ENCODE assay signal across 17 cellular contexts in genomic region chr3:126300761-126301481, GRCh38. TPM values are rescaled to one million over a fixed set of nuclear protein-coding genes. Genes with fewer than 3 reads are reported as not detected.
DNase-seq lines count a peak whose midpoint lies in the region; ATAC-seq, FAIRE-seq and TF ChIP-seq lines count a peak whose summit lies in the region.
"Had no signal": no experiment of that assay in that cellular context is flagged by ENCODE, and none has a peak within 500 bp of the region (broad histone marks: within the 10 kb centered on the region; RNA-seq: fewer than 3 reads in every experiment).

No MANE protein-coding gene starts in this region.

- no peaks in the 10 kb centered on the region for H3K79me2 ChIP-seq in K562 (ENCODE audit: control insufficient read depth, insufficient read depth, low read length)
- H3K79me2 ChIP-seq in osteoblast (ENCODE audit: insufficient read depth, low read length), result no peaks in the 10 kb centered on the region

- ATAC-seq in K562, result no peak
- ATAC-seq in GM19452 (IDR thresholded peaks at IDR 0.05; ENCODE audit: unreplicated experiment), result no peak
- ATAC-seq: GM12878 had no signal

- H3K9me3 ChIP-seq in K562 (replicated peaks; ENCODE audit: control insufficient read depth, insufficient read depth, low read depth, low read length) (no peaks in the 10 kb centered on the region), left ventricle myocardium inferior (replicated peaks) (peaks cover 27% of the 10 kb centered on the region), osteoblast (ENCODE audit: low read depth, low read length) (peaks cover 3% of the 10 kb centered on the region)

- H3K4me1 ChIP-seq in K562 (replicated peaks in 1 of 2; ENCODE audit: control insufficient read depth in 2 of 2, insufficient read depth in 2 of 2, low read length in 2 of 2), result 0 out of 5 replicates have a peak, but pooled peaks cover 0 to 4% of the 10 kb centered on the region in 2 experiments
- H3K4me1 ChIP-seq in left ventricle myocardium inferior, result peaks cover 10% of the 10 kb centered on the region
- H3K4me1 ChIP-seq in osteoblast (ENCODE audit: insufficient read depth, low read length), result peaks cover 4% of the 10 kb centered on the region

- intact Hi-C loops in K562 (cut with micrococcal nuclease), result no loop called here
- intact Hi-C loops in left ventricle myocardium inferior (cut with micrococcal nuclease), result no loop called here

- TF ChIP-seq CTCF in K562 (IDR thresholded peaks at IDR 0.05 in 2 of 3, conservative IDR thresholded peaks at IDR 0.05 in 1 of 3; ENCODE audit: insufficient read depth in 2 of 3, low read depth in 1 of 3, low read length in 3 of 3) (no peak), left ventricle myocardium inferior (IDR thresholded peaks at IDR 0.05; ENCODE audit: borderline replicate concordance) (no peak), osteoblast (IDR thresholded peaks at IDR 0.05; ENCODE audit: extremely low read depth, low read depth, low read length) (no peak)

- FAIRE-seq in K562 (lab: Jason Lieb, UNC), result no peak
- FAIRE-seq: GM12878, keratinocyte had no signal

- TF ChIP-seq EP300 in K562 (IDR thresholded peaks at IDR 0.05; ENCODE audit: low read length), result no peak

- CTCF ChIA-PET in K562 (lab: Yijun Ruan, JAX; ENCODE audit: low intra/inter-chr PET ratio), result no interaction called here

- TF ChIP-seq POLR2A in K562 (conservative IDR thresholded peaks at IDR 0.05), result no peak

- in situ Hi-C loops in K562 (cut with MboI), result no loop called here

- H3K4me3 ChIP-seq in K562 (no peak overlapping the region), left ventricle myocardium inferior (no peak overlapping the region), osteoblast (ENCODE audit: insufficient read depth, low read length) (no peak overlapping the region)
- H3K4me3 ChIP-seq: cardiac muscle cell, GM12878 had no signal

- H3K9me1 ChIP-seq in K562 (ENCODE audit: control insufficient read depth, insufficient read depth, low read length), result no peaks in the 10 kb centered on the region

- no peak overlapping the region; the same call in 1 of the 2 replicates for H3K4me2 ChIP-seq in K562 (ENCODE audit: insufficient read depth, low read length)
- no peak overlapping the region for H3K4me2 ChIP-seq in osteoblast (ENCODE audit: insufficient read depth, low read length)

- 6% methylated on average over 11 of the region's 15 CpGs for WGBS in K562 (ENCODE audit: insufficient coverage, low coverage, missing lambda C conversion rate)

- POLR2A ChIA-PET in K562 (lab: Yijun Ruan, JAX), result interaction anchor here (0.7 kb wide), 1 partner anchor 178 kb away, joined by 3 read pairs; no protein-coding TSS in a partner anchor

- no TSS peak for BruUV-seq in K562 (replicated peaks; lab: Mats Ljungman, UMichigan)

- H4K20me1 ChIP-seq in K562 (replicated peaks; ENCODE audit: control insufficient read depth, insufficient read depth, low read length) (no peaks in the 10 kb centered on the region), osteoblast (ENCODE audit: insufficient read depth, low read length) (no peaks in the 10 kb centered on the region)

- H2AFZ ChIP-seq in K562 (ENCODE audit: low read depth, low read length) (0 out of 2 replicates have a peak overlapping the region, but pooled peaks have one; percentile 51), osteoblast (ENCODE audit: low read length) (peak overlapping the region; percentile 25)

- no peak overlapping the region for H3K9ac ChIP-seq in K562 (ENCODE audit: insufficient read depth in 1 of 2, low read depth in 2 of 2, low read length in 2 of 2)

- TF ChIP-seq RAD21 in K562 (CRISPR knock-in tag; conservative IDR thresholded peaks at IDR 0.05 in 1 of 2, IDR thresholded peaks at IDR 0.05 in 1 of 2), result no peak

- H3K36me3 ChIP-seq in K562 (ENCODE audit: control insufficient read depth, insufficient read depth, low read length), result no peaks in the 10 kb centered on the region
- no peaks in the 10 kb centered on the region for H3K36me3 ChIP-seq in left ventricle myocardium inferior
- no peaks in the 10 kb centered on the region for H3K36me3 ChIP-seq in osteoblast (ENCODE audit: insufficient read depth, low read length)
- H3K36me3 ChIP-seq: cardiac muscle cell had no signal

- peak; percentile 36 for DNase-seq in AG20443 (ENCODE audit: low spot score)
- DNase-seq in K562 (ENCODE audit: extremely low read depth in 1 of 4, low spot score in 3 of 4), result no peak
- DNase-seq in left ventricle myocardium inferior, result peak; percentile 62
- DNase-seq in osteoblast (ENCODE audit: insufficient read length, low spot score, missing footprints), result no peak
- DNase-seq in NCI-H2196 treated with DMSO at 0.1 percent for 48 hours (lab: John Stamatoyannopoulos, UW; ENCODE audit: unreplicated experiment), result no peak
- no peak for DNase-seq in effector CD4-positive, alpha-beta T cell
- DNase-seq in ecto neural progenitor cell (ENCODE audit: low spot score), result no peak
- DNase-seq: activated CD4-positive, CD25-positive, alpha-beta regulatory T cell treated with anti-CD3 and anti-CD28 coated beads, Interleukin-2, amount 50 U/mL, for 72 hours; activated effector memory CD4-positive, alpha-beta T cell treated with anti-CD3 and anti-CD28 coated beads, Interleukin-2, amount 50 U/mL, for 16 hours; DMS153; stimulated activated CD4-positive, alpha-beta T cell treated with anti-CD3 and anti-CD28 coated beads, Interleukin-12 subunit alpha, Interleukin-12 subunit beta, amount 100 ng/mL, for 4 hours had no signal

- peaks cover 0 to 16% of the 10 kb centered on the region in 2 experiments; a peak in 3 of 5 replicates for H3K27me3 ChIP-seq in K562 (ENCODE audit: control insufficient read depth in 2 of 2, insufficient read depth in 2 of 2, low read length in 2 of 2)
- H3K27me3 ChIP-seq in left ventricle myocardium inferior (ENCODE audit: low read depth), result no peaks in the 10 kb centered on the region
- H3K27me3 ChIP-seq in osteoblast (ENCODE audit: insufficient read depth, low read length), result no peaks in the 10 kb centered on the region
- H3K27me3 ChIP-seq: cardiac muscle cell had no signal

- no peak overlapping the region for H3K27ac ChIP-seq in K562 (ENCODE audit: extremely low read depth, low read depth, low read length)
- peak overlapping the region; percentile 86 for H3K27ac ChIP-seq in left ventricle myocardium inferior (replicated peaks)
- no peak overlapping the region for H3K27ac ChIP-seq in osteoblast (ENCODE audit: low read depth, low read length)
- H3K27ac ChIP-seq: cardiac muscle cell, epithelial cell of prostate had no signal

TF ChIP-seq in K562, 482 proteins besides CTCF, POLR2A, EP300 and RAD21 (continues in another document):
- no peak for TF ChIP-seq SMC3 (conservative IDR thresholded peaks at IDR 0.05; ENCODE audit: insufficient read depth, low read depth, low read length)
- TF ChIP-seq POLR2AphosphoS5 (IDR thresholded peaks at IDR 0.05; ENCODE audit: control insufficient read depth, insufficient read depth, low read depth, low read length), result no peak
- no peak for TF ChIP-seq ZNF830 (CRISPR knock-in tag; IDR thresholded peaks at IDR 0.05)
- no peak for TF ChIP-seq ZNF551 (CRISPR knock-in tag; IDR thresholded peaks at IDR 0.05)
- TF ChIP-seq CBX3 (IDR thresholded peaks at IDR 0.05; ENCODE audit: borderline replicate concordance in 1 of 2, low read length in 2 of 2), result no peak
- no peak for TF ChIP-seq TAF9B (IDR thresholded peaks at IDR 0.05; ENCODE audit: partially characterized antibody)
- no peak for TF ChIP-seq RFX5 (IDR thresholded peaks at IDR 0.05; ENCODE audit: low read depth, low read length)
- no peak for TF ChIP-seq TRIM24 (IDR thresholded peaks at IDR 0.05)
- TF ChIP-seq RUNX1 (IDR thresholded peaks at IDR 0.05; ENCODE audit: low read depth), result no peak
- no peak for TF ChIP-seq PKNOX1 (IDR thresholded peaks at IDR 0.05)
- TF ChIP-seq ZNF212 (CRISPR knock-in tag; IDR thresholded peaks at IDR 0.05), result no peak
- TF ChIP-seq, protein P1, sequence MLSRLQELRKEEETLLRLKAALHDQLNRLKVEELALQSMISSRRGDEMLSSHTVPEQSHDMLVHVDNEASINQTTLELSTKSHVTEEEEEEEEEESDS (CRISPR knock-in tag; IDR thresholded peaks at IDR 0.05), result no peak
- TF ChIP-seq ZNF431 (CRISPR knock-in tag; IDR thresholded peaks at IDR 0.05), result no peak
- no peak for TF ChIP-seq CEBPG (CRISPR knock-in tag; IDR thresholded peaks at IDR 0.05)
- TF ChIP-seq CEBPG (tag; conservative IDR thresholded peaks at IDR 0.05 in 1 of 2, IDR thresholded peaks at IDR 0.05 in 1 of 2), result no peak

RNA-seq across cellular contexts. Expression of gene KLF15, which starts 56.3 kb away (rescaled TPM):
- 2.5 and 7.4 TPM in 2 replicates for total RNA-seq in K562 (2011; cell fraction: chromatin; rRNA removed; ENCODE audit: low replicate concordance)
- 6.7 and 7.2 TPM in 2 replicates for total RNA-seq in K562 (2011; cell fraction: nucleolus; rRNA removed)
- total RNA-seq in K562 (2011; cell fraction: nucleoplasm; rRNA removed), result 2.3 and 4.8 TPM in 2 replicates
- 3.5 and 3.7 TPM in 2 replicates for total RNA-seq in K562 (2014; rRNA removed)
- total RNA-seq in K562 (2014; rRNA removed; fragmentation: Illumina TruSeq; extraction: Trizol), result 0.91 and 1.1 TPM in 2 replicates
- 0.83 and 0.91 TPM in 2 replicates for total RNA-seq in K562 (2015; rRNA removed; fragmentation: Illumina TruSeq; extraction: Trizol)
- total RNA-seq in K562 (2021), result 3.7 and 4.8 TPM in 2 replicates
- 1.7 and 1.9 TPM in 2 replicates for polyA plus RNA-seq in K562 (2011; rRNA removed)
- 1.5 and 4.3 TPM in 2 replicates for polyA plus RNA-seq in K562 (2011; cell fraction: cytosol; rRNA removed)
- polyA plus RNA-seq in K562 (2011; cell fraction: nucleus; rRNA removed), result 2.5 and 4.1 TPM in 2 replicates
- polyA plus RNA-seq in K562 (2012), result 1.1 TPM in 2 replicates
- 1.2 and 1.8 TPM in 2 replicates for polyA plus RNA-seq in K562 (2014; fragmentation: Illumina TruSeq; extraction: Trizol)
- polyA plus RNA-seq in K562 (2014; fragmentation: Nextera tagmentation; extraction: Ambion mirVana), result under 1 TPM; 0.08 to 0.13 TPM
- 2.8 and 3.2 TPM in 2 replicates for polyA plus RNA-seq in K562 (2014; rRNA removed)
- 0.63 and 0.67 TPM in 2 replicates for polyA minus RNA-seq in K562 (2011; rRNA and poly(A)+ RNA removed)
- polyA minus RNA-seq in K562 (2011; cell fraction: cytosol; rRNA and poly(A)+ RNA removed), result 0.46 and 0.76 TPM in 2 replicates
- 5.0 TPM in 2 replicates for polyA minus RNA-seq in K562 (2011; cell fraction: nucleus; rRNA and poly(A)+ RNA removed)
- total RNA-seq in left ventricle myocardium inferior, result 44.6 TPM
- total RNA-seq in osteoblast, result 4.3 and 4.4 TPM in 2 replicates
- total RNA-seq: T-helper 1 cell treated with Interleukin-12 subunit alpha and Interleukin-12 subunit beta and Interleukin-4 antibody, amounts not matched to agents 30 ng/mL and 1 ng/mL, for 36 hours had no signal
- polyA plus RNA-seq: GM12878 had no signal

Comparison
In these comparisons a context has a peak if more than half of its experiments do, and no peak if none do; other contexts are left out.
1. DNase-seq: peak in AG20443 (single experiment) and left ventricle myocardium inferior (single experiment); none in K562 (0 of 4), osteoblast (single experiment), NCI-H2196 treated with DMSO at 0.1 percent for 48 hours (single experiment), effector CD4-positive, alpha-beta T cell (single experiment) and ecto neural progenitor cell (single experiment).